Comparison of ENCODE assay signal across 17 cellular contexts in the genomic region with DNA sequence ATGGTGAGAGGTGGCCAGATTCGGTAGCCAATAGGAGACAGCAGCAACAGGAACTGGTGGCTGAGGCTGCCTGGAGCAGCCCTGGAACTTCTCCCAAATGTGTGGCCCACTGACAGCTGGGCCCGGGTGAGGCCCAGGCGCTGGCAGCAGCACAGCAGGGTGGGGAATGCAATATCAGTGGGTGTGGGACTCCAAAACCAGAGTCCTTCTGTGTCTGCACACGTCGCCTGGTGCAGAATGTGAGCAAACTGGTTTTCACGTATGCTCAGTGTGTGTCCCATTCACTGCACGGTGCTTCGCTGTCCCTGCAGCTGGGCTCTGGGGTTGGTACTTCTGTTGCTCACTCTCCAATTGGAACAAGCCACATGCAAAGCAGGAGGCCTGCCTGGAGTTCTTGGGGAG. TPM values are rescaled to one million over a fixed set of nuclear protein-coding genes. Genes with fewer than 3 reads are reported as not detected.
A peak's percentile ranks its signal among the peaks of the same experiment; 100 is the strongest.
DNase-seq lines count a peak whose midpoint lies in the region; ATAC-seq and TF ChIP-seq lines count a peak whose summit lies in the region.
"Had no signal": no experiment of that assay in that cellular context is flagged by ENCODE, and none has a peak within 500 bp of the region (broad histone marks: within the 10 kb centered on the region; RNA-seq: fewer than 3 reads in every experiment).

No MANE protein-coding gene starts in this region.

- H3F3A ChIP-seq in PC-3 (ENCODE audit: low read length, unreplicated experiment) = no peaks in the 10 kb centered on the region

- no peaks in the 10 kb centered on the region for H3K9me3 Mint-ChIP-seq in endodermal cell
- H3K9me3 Mint-ChIP-seq: CD4-positive, alpha-beta T cell; H9; IgD-negative memory B cell had no signal

- no peaks in the 10 kb centered on the region for H4K20me1 ChIP-seq in PC-3 (ENCODE audit: low read length)

- no peaks in the 10 kb centered on the region for H3K27me3 ChIP-seq in endodermal cell (ENCODE audit: control insufficient read depth, insufficient read depth, low read length, poor library complexity, severe bottlenecking)
- no peaks in the 10 kb centered on the region for H3K27me3 ChIP-seq in thyroid gland
- no peaks in the 10 kb centered on the region for H3K27me3 ChIP-seq in PC-3 (ENCODE audit: low read length)
- H3K27me3 ChIP-seq: adrenal gland had no signal

- no peak overlapping the region for H3K4me3 ChIP-seq in NB4 (ENCODE audit: low read depth, low read length)
- no peak overlapping the region for H3K4me3 ChIP-seq in endodermal cell (ENCODE audit: low read length)
- no peak overlapping the region for H3K4me3 ChIP-seq in thyroid gland (replicated peaks in 1 of 3)
- no peak overlapping the region for H3K4me3 ChIP-seq in PC-3 (ENCODE audit: low read length)
- H3K4me3 ChIP-seq: adrenal gland had no signal

- H3K79me2 ChIP-seq in PC-3 (ENCODE audit: low read length) = no peaks in the 10 kb centered on the region

- H3K9me2 ChIP-seq in PC-3 (replicated peaks; ENCODE audit: low read length) = no peaks in the 10 kb centered on the region

- intact Hi-C loops in thyroid gland (cut with DNase I) = loop anchor here (10.0 kb wide), 1 partner anchor 237 kb away; no protein-coding TSS in a partner anchor
- intact Hi-C loops in PC-3 (cut with micrococcal nuclease) = loop anchor here (5.0 kb wide), 4 partner anchors 74 to 259 kb away; partner anchors contain the start of genes CASP3 and PRIMPOL

- ATAC-seq in left lobe of liver = peak; percentile 5
- ATAC-seq in GM18511 (IDR thresholded peaks at IDR 0.05; ENCODE audit: unreplicated experiment) = no peak
- no peak for ATAC-seq in PC-3
- ATAC-seq: naive thymus-derived CD8-positive, alpha-beta T cell; T-helper 17 cell had no signal

- H3K27ac Mint-ChIP-seq in endodermal cell = no peak overlapping the region
- H3K27ac Mint-ChIP-seq: CD4-positive, alpha-beta T cell; naive thymus-derived CD8-positive, alpha-beta T cell; T-helper 17 cell had no signal

- no peak overlapping the region for H3K9ac ChIP-seq in endodermal cell (ENCODE audit: extremely low read depth, low read length, poor library complexity, severe bottlenecking)
- H3K9ac ChIP-seq in PC-3 (ENCODE audit: low read length) = no peak overlapping the region

- CTCF ChIA-PET in PC-3 (lab: Charles Lee) = no interaction called here

- no TSS peak for BruUV-seq in PC-3 (replicated peaks; lab: Mats Ljungman, UMichigan)

- DNase-seq in NB4 (ENCODE audit: low read depth) = peak; percentile 22
- peak; percentile 57 for DNase-seq in endodermal cell
- no peak for DNase-seq in left lobe of liver (ENCODE audit: low spot score)
- peak; percentile 62 to 74 for DNase-seq in thyroid gland
- no peak for DNase-seq in NCI-H1092 treated with DMSO at 0.1 percent for 48 hours (lab: John Stamatoyannopoulos, UW)
- no peak for DNase-seq in PC-3
- DNase-seq: adrenal gland; CD4-positive, alpha-beta T cell; hypothalamus; naive thymus-derived CD8-positive, alpha-beta T cell; OCI-M1; stimulated activated CD4-positive, alpha-beta T cell treated with anti-CD3 and anti-CD28 coated beads, Interleukin-12 subunit alpha, Interleukin-12 subunit beta, amount 100 ng/mL, for 4 hours; stimulated activated CD8-positive, alpha-beta memory T cell treated with anti-CD3 and anti-CD28 coated beads, Interleukin-4, amount 100 ng/mL, for 48 hours; T-helper 17 cell had no signal

- H3K36me3 ChIP-seq in endodermal cell (ENCODE audit: control insufficient read depth, insufficient read depth, low read length) (peaks cover 5% of the 10 kb centered on the region), thyroid gland (no peaks in the 10 kb centered on the region), PC-3 (ENCODE audit: low read depth, low read length) (no peaks in the 10 kb centered on the region)
- H3K36me3 ChIP-seq: adrenal gland had no signal

- H3K27ac ChIP-seq in endodermal cell (ENCODE audit: low read depth, low read length) (no peak overlapping the region), thyroid gland (peak overlapping the region; percentile 93 to 99 (median 98)), PC-3 (ENCODE audit: low read length) (no peak overlapping the region)

- H3K9me3 ChIP-seq in endodermal cell (ENCODE audit: control insufficient read depth, low read length) (no peaks in the 10 kb centered on the region), thyroid gland (no peaks in the 10 kb centered on the region), PC-3 (ENCODE audit: low read length) (no peaks in the 10 kb centered on the region)
- H3K9me3 ChIP-seq: adrenal gland had no signal

- TF ChIP-seq POLR2A in NB4 (IDR thresholded peaks at IDR 0.05; ENCODE audit: extremely low read depth, insufficient read length) (no peak), thyroid gland (IDR thresholded peaks at IDR 0.05) (peak in 1 of 2 donors; percentile 36)

- H3K4me3 Mint-ChIP-seq in endodermal cell = no peak overlapping the region
- H3K4me3 Mint-ChIP-seq: CD4-positive, alpha-beta T cell; H9; IgD-negative memory B cell; naive thymus-derived CD8-positive, alpha-beta T cell; T-helper 17 cell had no signal

- H3K4me1 ChIP-seq in endodermal cell (ENCODE audit: control insufficient read depth, insufficient read depth, low read length) = peaks cover 17% of the 10 kb centered on the region
- peaks cover 38 to 55% of the 10 kb centered on the region in 2 donors for H3K4me1 ChIP-seq in thyroid gland
- peaks cover 20% of the 10 kb centered on the region for H3K4me1 ChIP-seq in PC-3 (ENCODE audit: insufficient read depth, low read length)

- no peak for TF ChIP-seq CTCF in NB4 (IDR thresholded peaks at IDR 0.05; ENCODE audit: low read depth, low read length)
- peak; percentile 20 for TF ChIP-seq CTCF in endodermal cell (conservative IDR thresholded peaks at IDR 0.05)
- TF ChIP-seq CTCF in thyroid gland (IDR thresholded peaks at IDR 0.05) = no peak
- TF ChIP-seq CTCF in PC-3 (conservative IDR thresholded peaks at IDR 0.05; ENCODE audit: low read depth, low read length) = no peak

- H2AFZ ChIP-seq in PC-3 (ENCODE audit: low read length) = no peak overlapping the region

- POLR2A ChIA-PET in PC-3 (lab: Charles Lee; ENCODE audit: unreplicated experiment) = no interaction called here

- no peaks in the 10 kb centered on the region for H3K27me3 Mint-ChIP-seq in endodermal cell (ENCODE audit: insufficient read depth)
- H3K27me3 Mint-ChIP-seq: CD4-positive, alpha-beta T cell had no signal

- WGBS in endodermal cell (ENCODE audit: insufficient coverage in 1 of 2, insufficient read length in 1 of 2), 2 experiments = 80 to 84% methylated on average over 8 of the region's 8 CpGs
- 43 to 56% methylated on average over 3 to 8 of the region's 8 CpGs for WGBS in thyroid gland, 2 donors

- no peak overlapping the region for H3K4me2 ChIP-seq in PC-3 (ENCODE audit: low read length)

- H3K4me1 Mint-ChIP-seq in endodermal cell = peaks cover 28% of the 10 kb centered on the region

- H3K36me3 Mint-ChIP-seq in endodermal cell (ENCODE audit: low read depth) = no peaks in the 10 kb centered on the region
- H3K36me3 Mint-ChIP-seq: naive thymus-derived CD8-positive, alpha-beta T cell had no signal

RNA-seq across cellular contexts. Expression of gene CENPU, which starts 14.4 kb away (rescaled TPM):
- 10 to 100 TPM; 69.9 to 96.2 TPM for total RNA-seq in endodermal cell
- 108 TPM for polyA plus RNA-seq in endodermal cell (2013, experiment 1 of 2)
- polyA plus RNA-seq in endodermal cell (2013, experiment 2 of 2) = 108 TPM
- total RNA-seq in left lobe of liver = 1.6 TPM
- 1 to 10 TPM in 3 of 4 donors, not detected in 1; 1.8 to 3.5 (median 1.9) TPM for total RNA-seq in thyroid gland
- 27.6 and 38.2 TPM in 2 replicates for total RNA-seq in PC-3 (2014; rRNA removed)

Comparison
In these comparisons a context has a peak if more than half of its experiments do, and no peak if none do; other contexts are left out.
1. DNase-seq: peak in NB4 (single experiment), endodermal cell (single experiment) and thyroid gland (2 of 2); none in left lobe of liver (single experiment), NCI-H1092 treated with DMSO at 0.1 percent for 48 hours (single experiment) and PC-3 (single experiment).
2. H3K27ac ChIP-seq: peak in thyroid gland (3 of 3); none in endodermal cell (single experiment) and PC-3 (single experiment).